ENCODE assay signal across 6 cellular contexts in the genomic region with DNA sequence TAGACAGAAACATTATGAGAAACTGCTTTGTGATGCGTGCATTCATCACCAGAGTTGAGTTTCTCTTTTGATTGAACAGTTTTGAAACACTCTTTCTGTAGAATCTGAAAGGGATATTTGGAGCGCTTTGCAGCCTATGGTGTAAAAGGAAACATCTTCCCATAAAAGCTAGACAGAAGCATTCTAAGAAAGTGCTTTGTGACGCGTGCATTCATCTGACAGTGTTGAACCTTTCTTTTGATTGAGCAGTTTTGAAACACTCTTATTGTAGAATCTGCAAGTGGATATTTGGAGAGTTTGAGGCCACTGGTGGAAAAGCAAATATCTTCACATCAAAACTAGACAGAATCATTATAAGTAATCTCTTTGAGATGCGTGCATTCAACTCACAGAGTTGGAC.
DNase-seq lines count a peak whose midpoint lies in the region; ATAC-seq and TF ChIP-seq lines count a peak whose summit lies in the region.
"Not testable (repeated sequence)": the region's sequence is repeated elsewhere in the genome, so short reads cannot be mapped to it uniquely, and the experiment has no call there.

No MANE protein-coding gene starts in this region.

- TF ChIP-seq CTCF in CD14-positive monocyte (IDR thresholded peaks at IDR 0.05); type B pancreatic cell (conservative IDR thresholded peaks at IDR 0.05): not testable (repeated sequence)

- H3K27me3 Mint-ChIP-seq in CD14-positive monocyte (ENCODE audit: low read depth in 3 of 3); activated CD8-positive, alpha-beta T cell treated with anti-CD3 and anti-CD28 coated beads, Interleukin-2, amount 10 ng/mL, durations not matched to agents 7 days and 5 days (ENCODE audit: low read depth); type B pancreatic cell: not testable (repeated sequence)

- ATAC-seq in activated CD8-positive, alpha-beta T cell treated with anti-CD3 and anti-CD28 coated beads, Interleukin-2, amount 10 ng/mL, durations not matched to agents 7 days and 5 days; left lobe of liver: not testable (repeated sequence)

- H3K4me3 Mint-ChIP-seq in CD14-positive monocyte; activated CD8-positive, alpha-beta T cell treated with anti-CD3 and anti-CD28 coated beads, Interleukin-2, amount 10 ng/mL, durations not matched to agents 7 days and 5 days; type B pancreatic cell: not testable (repeated sequence)

- DNase-seq in CD14-positive monocyte (ENCODE audit: low spot score) (peak; percentile 36), left lobe of liver (ENCODE audit: low spot score) (peak; percentile 5), posterior vena cava (ENCODE audit: low spot score) (peak; percentile 14), type B pancreatic cell (ENCODE audit: extremely low spot score, unreplicated experiment) (peak; percentile 54)
- DNase-seq in activated CD8-positive, alpha-beta T cell treated with anti-CD3 and anti-CD28 coated beads, Interleukin-2, amount 10 ng/mL, durations not matched to agents 7 days and 5 days: peak; percentile 19
- DNase-seq in activated effector memory CD4-positive, alpha-beta T cell treated with anti-CD3 and anti-CD28 coated beads, Interleukin-2, amount 50 U/mL, for 16 hours: peak; percentile 6

- not testable (repeated sequence) for H3K9me3 Mint-ChIP-seq in CD14-positive monocyte; activated CD8-positive, alpha-beta T cell treated with anti-CD3 and anti-CD28 coated beads, Interleukin-2, amount 10 ng/mL, durations not matched to agents 7 days and 5 days (ENCODE audit: insufficient read depth); type B pancreatic cell

- CTCF ChIA-PET in activated CD8-positive, alpha-beta T cell treated with anti-CD3 and anti-CD28 coated beads, Interleukin-2, amount 10 ng/mL, durations not matched to agents 7 days and 5 days (lab: Charles Lee): not testable (repeated sequence)

- not testable (repeated sequence) for H3K27ac Mint-ChIP-seq in CD14-positive monocyte; activated CD8-positive, alpha-beta T cell treated with anti-CD3 and anti-CD28 coated beads, Interleukin-2, amount 10 ng/mL, durations not matched to agents 7 days and 5 days; type B pancreatic cell

- H3K36me3 Mint-ChIP-seq in CD14-positive monocyte; activated CD8-positive, alpha-beta T cell treated with anti-CD3 and anti-CD28 coated beads, Interleukin-2, amount 10 ng/mL, durations not matched to agents 7 days and 5 days (ENCODE audit: low read depth); type B pancreatic cell: not testable (repeated sequence)

- POLR2A ChIA-PET in activated CD8-positive, alpha-beta T cell treated with anti-CD3 and anti-CD28 coated beads, Interleukin-2, amount 10 ng/mL, durations not matched to agents 7 days and 5 days (lab: Charles Lee): not testable (repeated sequence)

- not testable (repeated sequence) for H3K4me1 Mint-ChIP-seq in CD14-positive monocyte; activated CD8-positive, alpha-beta T cell treated with anti-CD3 and anti-CD28 coated beads, Interleukin-2, amount 10 ng/mL, durations not matched to agents 7 days and 5 days (ENCODE audit: low read depth); type B pancreatic cell (ENCODE audit: unreplicated experiment)

- intact Hi-C loops in CD14-positive monocyte (cut with micrococcal nuclease); posterior vena cava (cut with DNase I): not testable (repeated sequence)
